ENCODE assay signal across 10 cellular contexts in genomic region chr5:133421806-133422205, GRCh38.
DNase-seq lines count a peak whose midpoint lies in the region; ATAC-seq and TF ChIP-seq lines count a peak whose summit lies in the region.
"Had no signal": no experiment of that assay in that cellular context is flagged by ENCODE, and none has a peak within 500 bp of the region (broad histone marks: within the 10 kb centered on the region; RNA-seq: fewer than 3 reads in every experiment).

No MANE protein-coding gene starts in this region.

- no TSS peak for BruUV-seq in Panc1 (replicated peaks; lab: Mats Ljungman, UMichigan)

- peaks cover 17% of the 10 kb centered on the region for H3K4me1 Mint-ChIP-seq in glutamatergic neuron (ENCODE audit: low read depth, unreplicated experiment)

- POLR2A ChIA-PET in Panc1 (lab: Charles Lee) = no interaction called here
- POLR2A ChIA-PET in RWPE1 (lab: Yijun Ruan, JAX; ENCODE audit: low non-redundant PET) = interaction anchor here (0.5 kb wide), 1 partner anchor 60 kb away, joined by 7 read pairs; no protein-coding TSS in a partner anchor

- H3K4me3 Mint-ChIP-seq in glutamatergic neuron (ENCODE audit: unreplicated experiment) = no peak overlapping the region
- H3K4me3 Mint-ChIP-seq: CD8-positive, alpha-beta memory T cell had no signal

- ATAC-seq in Panc1 (no peak), HG02870 (IDR thresholded peaks at IDR 0.05; ENCODE audit: unreplicated experiment) (no peak)

- H3K36me3 Mint-ChIP-seq in glutamatergic neuron (ENCODE audit: unreplicated experiment) = no peaks in the 10 kb centered on the region
- H3K36me3 Mint-ChIP-seq: CD8-positive, alpha-beta memory T cell had no signal

- no peak for TF ChIP-seq CTCF in right atrium auricular region (IDR thresholded peaks at IDR 0.05)
- peak; percentile 32 for TF ChIP-seq CTCF in Panc1 (IDR thresholded peaks at IDR 0.05)
- TF ChIP-seq CTCF in glutamatergic neuron (IDR thresholded peaks at IDR 0.05; ENCODE audit: partially characterized antibody, unreplicated experiment) = peak; percentile 17
- TF ChIP-seq CTCF in RWPE1 (conservative IDR thresholded peaks at IDR 0.05; ENCODE audit: low read depth) = no peak

- intact Hi-C loops in cardiac septum (cut with DNase I) = loop anchor here (2.0 to 10.0 kb wide), 3 partner anchors 307 to 521 kb away; no protein-coding TSS in a partner anchor
- intact Hi-C loops in Panc1 (cut with micrococcal nuclease; ENCODE audit: unreplicated experiment) = loop anchor here (5.0 kb wide), 3 partner anchors 190 to 520 kb away; partner anchors contain the start of gene FSTL4

- no peaks in the 10 kb centered on the region for H3K9me3 ChIP-seq in right atrium auricular region
- no peaks in the 10 kb centered on the region for H3K9me3 ChIP-seq in Panc1 (ENCODE audit: control insufficient read depth, insufficient read depth, low read depth, low read length)

- H3K9me3 Mint-ChIP-seq in glutamatergic neuron (ENCODE audit: unreplicated experiment) = no peaks in the 10 kb centered on the region
- H3K9me3 Mint-ChIP-seq: CD8-positive, alpha-beta memory T cell had no signal

- H3K4me3 ChIP-seq in right atrium auricular region (no peak overlapping the region), Panc1 (ENCODE audit: low read depth in 2 of 2, low read length in 2 of 2) (no peak overlapping the region)

- H3K27me3 ChIP-seq in right atrium auricular region (no peaks in the 10 kb centered on the region), Panc1 (ENCODE audit: control insufficient read depth, insufficient read depth, low read length) (peaks cover 16% of the 10 kb centered on the region)

- CTCF ChIA-PET in Panc1 (lab: Charles Lee) (interaction anchor here (0.6 kb wide), 1 partner anchor 333 kb away, joined by 3 read pairs; no protein-coding TSS in a partner anchor), RWPE1 (lab: Yijun Ruan, JAX) (interaction anchor here (0.6 to 1.0 kb wide), 5 partner anchors 11 to 369 kb away, joined by 3 to 7 read pairs (median 3); no protein-coding TSS in a partner anchor)

- H3K4me1 ChIP-seq in right atrium auricular region (peaks cover 0 to 5% of the 10 kb centered on the region in 2 donors), Panc1 (ENCODE audit: control insufficient read depth, insufficient read depth, low read length) (no peaks in the 10 kb centered on the region)

- no peak overlapping the region for H3K27ac Mint-ChIP-seq in glutamatergic neuron (ENCODE audit: unreplicated experiment)

- H3K36me3 ChIP-seq in right atrium auricular region (no peaks in the 10 kb centered on the region), Panc1 (ENCODE audit: control insufficient read depth, insufficient read depth, low read length) (no peaks in the 10 kb centered on the region)

- no peak overlapping the region for H3K27ac ChIP-seq in right atrium auricular region
- H3K27ac ChIP-seq in Panc1 (ENCODE audit: low read length) = no peak overlapping the region
- no peak overlapping the region for H3K27ac ChIP-seq in RWPE1

- peaks cover 10% of the 10 kb centered on the region for H3K27me3 Mint-ChIP-seq in glutamatergic neuron (ENCODE audit: unreplicated experiment)

- DNase-seq in right atrium auricular region (ENCODE audit: low spot score) = peak; percentile 30
- DNase-seq in cardiac septum (ENCODE audit: low spot score) = no peak
- DNase-seq in Panc1 (ENCODE audit: low read depth, low spot score) = no peak
- DNase-seq in glutamatergic neuron = no peak
- no peak for DNase-seq in RWPE1 (ENCODE audit: low spot score)
- no peak for DNase-seq in T-helper 2 cell
- no peak for DNase-seq in AG08396 (ENCODE audit: low spot score)
- DNase-seq: CD8-positive, alpha-beta memory T cell; GDM1 had no signal

- in situ Hi-C loops in Panc1 (cut with HindIII; ENCODE audit: low pct_unique_long_range_greater_than_20kb, low sequenced_read_pairs) = no loop called here

Comparison
In these comparisons a context has a peak if more than half of its experiments do, and no peak if none do; other contexts are left out.
1. CTCF ChIP-seq: peak in Panc1 (single experiment) and glutamatergic neuron (single experiment); none in right atrium auricular region (0 of 2) and RWPE1 (single experiment).